ENCODE assay signal across 8 cellular contexts in genomic region chr6:28410767-28411166, GRCh38.
"Had no signal": no experiment of that assay in that cellular context is flagged by ENCODE, and none has a peak within 500 bp of the region (broad histone marks: within the 10 kb centered on the region; RNA-seq: fewer than 3 reads in every experiment).

No MANE protein-coding gene starts in this region.

- FAIRE-seq: G401.6, GM12878, GM12891, GM12892, GM18507, GM19239 had no signal

- DNase-seq: GDM1, GF-D8 had no signal

- ATAC-seq: GM12878 had no signal
